In genomic region chr19:35746087-35746462, GRCh38 we compare ENCODE assay signal across 8 cellular contexts. TPM values are rescaled to one million over a fixed set of nuclear protein-coding genes. Genes with fewer than 3 reads are reported as not detected.
DNase-seq lines count a peak whose midpoint lies in the region; ATAC-seq and TF ChIP-seq lines count a peak whose summit lies in the region.

No MANE protein-coding gene starts in this region.

- CTCF ChIA-PET in T-cell (lab: Charles Lee): interaction anchor here in 1 of 2 donors (0.6 to 1.5 kb wide), 3 partner anchors 8 to 231 kb away, joined by 3 to 18 read pairs (median 3); no protein-coding TSS in a partner anchor

- H3K9me3 Mint-ChIP-seq in T-cell: no peaks in the 10 kb centered on the region

- DNase-seq in GM06990 (ENCODE audit: extremely low read depth, insufficient read length) (no peak), T-cell (no peak), fibroblast of pulmonary artery (ENCODE audit: low read depth) (no peak), retinal pigment epithelial cell (ENCODE audit: low read depth) (no peak), DMS 273 (lab: John Stamatoyannopoulos, UW; ENCODE audit: unreplicated experiment) (no peak), HPDE6-E6E7 (ENCODE audit: extremely low spot score) (no peak)
- no peak for DNase-seq in effector CD8-positive, alpha-beta T cell (lab: John Stamatoyannopoulos, UW)
- DNase-seq in activated effector memory CD4-positive, alpha-beta T cell treated with anti-CD3 and anti-CD28 coated beads, Interleukin-2, amount 50 U/mL, for 16 hours: no peak

- H3K4me3 ChIP-seq in GM06990 (replicated peaks; ENCODE audit: low read depth, low read length): peak overlapping the region; percentile 67
- H3K4me3 ChIP-seq in fibroblast of pulmonary artery (replicated peaks; ENCODE audit: low read depth, low read length): peak overlapping the region; percentile 92
- H3K4me3 ChIP-seq in retinal pigment epithelial cell (ENCODE audit: low read length): peak overlapping the region; percentile 96

- peaks cover 54 to 66% (median 57%) of the 10 kb centered on the region in 3 donors for H3K4me1 Mint-ChIP-seq in T-cell

- peak overlapping the region; percentile 99 to 100 for H3K27ac Mint-ChIP-seq in T-cell

- H3K27me3 Mint-ChIP-seq in T-cell: no peaks in the 10 kb centered on the region

- no peaks in the 10 kb centered on the region for H3K27me3 ChIP-seq in GM06990 (replicated peaks; ENCODE audit: control insufficient read depth, insufficient read depth, low read length)

- peaks cover 13% of the 10 kb centered on the region for H3K36me3 Mint-ChIP-seq in T-cell

- peak overlapping the region; percentile 87 to 99 (median 97) for H3K4me3 Mint-ChIP-seq in T-cell

- TF ChIP-seq CTCF in GM06990 (IDR thresholded peaks at IDR 0.05; ENCODE audit: insufficient read depth, low read length, poor library complexity, severe bottlenecking) (no peak), fibroblast of pulmonary artery (IDR thresholded peaks at IDR 0.05; ENCODE audit: low read length, missing control alignments) (no peak), retinal pigment epithelial cell (conservative IDR thresholded peaks at IDR 0.05; ENCODE audit: low read depth, low read length) (no peak)

- POLR2A ChIA-PET in T-cell (lab: Charles Lee): no interaction called here

- H3K36me3 ChIP-seq in GM06990 (ENCODE audit: control insufficient read depth, insufficient read depth, low read length): no peaks in the 10 kb centered on the region

- no peak for ATAC-seq in T-cell (replicated peaks in 1 of 4)

RNA-seq across cellular contexts. Expression of gene PSENEN, which starts 0.6 kb away (rescaled TPM):
- total RNA-seq in T-cell: 10 to 100 TPM; 21.2 to 33.5 (median 24.5) TPM

RNA-seq across cellular contexts. Expression of gene U2AF1L4, which starts 0.9 kb away (rescaled TPM):
- 10 to 100 TPM; 40.2 to 74.1 (median 49.3) TPM for total RNA-seq in T-cell

RNA-seq across cellular contexts. Expression of gene LIN37, which starts 2.3 kb away (rescaled TPM):
- total RNA-seq in T-cell: 10 to 100 TPM; 11.8 to 23.6 (median 22.8) TPM

RNA-seq across cellular contexts. Expression of gene IGFLR1, which starts 3.8 kb away (rescaled TPM):
- 100 to 1,000 TPM in 2 of 5 donors, 10 to 100 TPM in 3; 54.7 to 123 (median 98.1) TPM for total RNA-seq in T-cell

RNA-seq across cellular contexts. Expression of gene HSPB6, which starts 10.8 kb away (rescaled TPM):
- total RNA-seq in T-cell: under 1 TPM in 3 of 5 donors, not detected in 2; 0.44 to 0.69 (median 0.51) TPM
